Comparison of ENCODE assay signal across 28 cellular contexts in the genomic region with DNA sequence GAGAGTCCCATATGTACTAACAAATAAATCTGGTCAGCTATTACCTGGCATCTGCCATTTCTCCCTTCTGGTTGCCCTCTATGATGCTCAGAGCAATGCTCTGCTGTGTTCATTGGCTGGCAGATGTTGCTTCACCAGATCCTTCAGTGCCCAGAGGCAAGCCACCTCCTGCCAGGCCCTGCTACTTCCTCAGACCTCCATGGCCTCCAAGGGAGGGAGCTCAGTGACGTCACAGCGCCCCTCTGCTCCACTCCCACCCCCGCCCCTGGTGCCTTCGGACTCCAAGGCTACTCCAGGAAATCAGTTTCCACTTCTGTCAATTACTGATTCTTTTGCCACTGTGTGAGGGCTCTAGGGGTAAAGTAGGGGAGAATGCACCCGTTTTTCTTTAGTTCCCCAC.
"Had no signal": no experiment of that assay in that cellular context is flagged by ENCODE, and none has a peak within 500 bp of the region (broad histone marks: within the 10 kb centered on the region; RNA-seq: fewer than 3 reads in every experiment).

No MANE protein-coding gene starts in this region.

- H3K27me3 ChIP-seq: colonic mucosa, foreskin keratinocyte, neural progenitor cell, pancreas, stomach had no signal

- H3K9me3 ChIP-seq: colonic mucosa, left ventricle myocardium inferior, lower lobe of right lung, pancreas, spleen, stomach, thoracic aorta had no signal

- H3K27ac ChIP-seq: colonic mucosa, foreskin keratinocyte, hepatocyte, left ventricle myocardium inferior, lower lobe of right lung, neural progenitor cell, pancreas, spleen, stomach, thoracic aorta had no signal

- DNase-seq: colonic mucosa; dermis blood vessel endothelial cell; erythroblast; foreskin keratinocyte; head of caudate nucleus; kidney; left cardiac atrium; left ventricle myocardium inferior; lower lobe of right lung; midbrain; occipital lobe; pancreas; spleen; stimulated activated CD4-positive, alpha-beta T cell treated with anti-CD3 and anti-CD28 coated beads, Interleukin-15, amount 100 ng/mL, for 24 hours; stimulated activated CD4-positive, alpha-beta T cell treated with anti-CD3 and anti-CD28 coated beads, Interleukin-1b, Interleukin-23, amount 100 ng/mL, for 48 hours; stimulated activated CD4-positive, alpha-beta T cell treated with anti-CD3 and anti-CD28 coated beads, Interleukin-4, amount 100 ng/mL, for 24 hours; stimulated activated naive B cell treated with anti-CD40 and anti-IgM and Interleukin-4, amounts not matched to agents 10 μg/mL and 1 μg/mL and 100 μg/mL, for 72 hours; stomach; substantia nigra; trophoblast cell had no signal

- H2AFZ ChIP-seq: hepatocyte, neural progenitor cell had no signal

- H3K27me3 Mint-ChIP-seq: progenitor cell of endocrine pancreas; stimulated activated naive B cell treated with anti-CD40 and anti-IgM and Interleukin-4, amounts not matched to agents 10 μg/mL and 1 μg/mL and 100 μg/mL, for 72 hours had no signal

- FAIRE-seq: endothelial cell of umbilical vein, kidney, pancreas had no signal

- H3K36me3 Mint-ChIP-seq: memory B cell; natural killer cell treated with Interleukin-12 subunit alpha and Interleukin-12 subunit beta and Interleukin-15 and Interleukin-18, amount 100 ng/mL, for 72 hours; neural progenitor cell; stimulated activated naive B cell treated with anti-CD40 and anti-IgM and Interleukin-4, amounts not matched to agents 10 μg/mL and 1 μg/mL and 100 μg/mL, for 72 hours had no signal

- H3K4me3 ChIP-seq: colonic mucosa, hepatocyte, left ventricle myocardium inferior, lower lobe of right lung, neural progenitor cell, pancreas, spleen, stomach, thoracic aorta had no signal

- ATAC-seq: foreskin keratinocyte; left cardiac atrium; lower lobe of right lung; natural killer cell treated with Interleukin-12 subunit alpha and Interleukin-12 subunit beta and Interleukin-15 and Interleukin-18, amount 100 ng/mL, for 72 hours; pancreas; sciatic nerve; stimulated activated naive B cell treated with anti-CD40 and anti-IgM and Interleukin-4, amounts not matched to agents 10 μg/mL and 1 μg/mL and 100 μg/mL, for 72 hours had no signal

- H3K4me3 Mint-ChIP-seq: memory B cell; natural killer cell treated with Interleukin-12 subunit alpha and Interleukin-12 subunit beta and Interleukin-15 and Interleukin-18, amount 100 ng/mL, for 72 hours; neural progenitor cell; stimulated activated naive B cell treated with anti-CD40 and anti-IgM and Interleukin-4, amounts not matched to agents 10 μg/mL and 1 μg/mL and 100 μg/mL, for 72 hours had no signal

- H3K4me2 ChIP-seq: hepatocyte, neural progenitor cell had no signal

- H3K9ac ChIP-seq: neural progenitor cell had no signal

- H3K4me1 ChIP-seq: colonic mucosa, foreskin keratinocyte, left ventricle myocardium inferior, lower lobe of right lung, pancreas, spleen, stomach had no signal

- H3K36me3 ChIP-seq: colonic mucosa, left ventricle myocardium inferior, lower lobe of right lung, neural progenitor cell, pancreas, spleen, stomach, thoracic aorta had no signal

- H3K4me1 Mint-ChIP-seq: stimulated activated naive B cell treated with anti-CD40 and anti-IgM and Interleukin-4, amounts not matched to agents 10 μg/mL and 1 μg/mL and 100 μg/mL, for 72 hours had no signal

- H3K27ac Mint-ChIP-seq: memory B cell; natural killer cell treated with Interleukin-12 subunit alpha and Interleukin-12 subunit beta and Interleukin-15 and Interleukin-18, amount 100 ng/mL, for 72 hours; progenitor cell of endocrine pancreas; stimulated activated naive B cell treated with anti-CD40 and anti-IgM and Interleukin-4, amounts not matched to agents 10 μg/mL and 1 μg/mL and 100 μg/mL, for 72 hours had no signal

- H3K9me3 Mint-ChIP-seq: memory B cell; natural killer cell treated with Interleukin-12 subunit alpha and Interleukin-12 subunit beta and Interleukin-15 and Interleukin-18, amount 100 ng/mL, for 72 hours; neural progenitor cell; stimulated activated naive B cell treated with anti-CD40 and anti-IgM and Interleukin-4, amounts not matched to agents 10 μg/mL and 1 μg/mL and 100 μg/mL, for 72 hours had no signal

- H3K79me2 ChIP-seq: hepatocyte had no signal
